Comparison of ENCODE assay signal across 19 cellular contexts in genomic region chr14:54974773-54975414, GRCh38.
"Had no signal": no experiment of that assay in that cellular context is flagged by ENCODE, and none has a peak within 500 bp of the region (broad histone marks: within the 10 kb centered on the region; RNA-seq: fewer than 3 reads in every experiment).

No MANE protein-coding gene starts in this region.

- H3K9me3 Mint-ChIP-seq: activated CD8-positive, alpha-beta T cell treated with anti-CD3 and anti-CD28 coated beads for 36 hours; activated T-cell treated with anti-CD3 and anti-CD28 coated beads, Interleukin-2, amount 50 U/mL, for 4 hours had no signal

- ATAC-seq: activated CD8-positive, alpha-beta T cell treated with anti-CD3 and anti-CD28 coated beads for 36 hours; activated T-cell treated with anti-CD3 and anti-CD28 coated beads, Interleukin-2, amount 50 U/mL, for 4 hours; SK-N-SH treated with all-trans-retinoic acid at 6 μM for 48 hours; stimulated activated naive CD8-positive, alpha-beta T cell treated with anti-CD3 and anti-CD28 coated beads, Interleukin-15, Interleukin-2, amounts not matched to agents 100 U/mL and 50 U/mL, for 24 hours had no signal

- H3K4me3 ChIP-seq: colonic mucosa, esophagus muscularis mucosa, lung, right atrium auricular region, smooth muscle cell, transverse colon had no signal

- H3K4me1 ChIP-seq: colonic mucosa, esophagus muscularis mucosa, right atrium auricular region, transverse colon had no signal

- H3K4me1 Mint-ChIP-seq: brain had no signal

- H3K4me3 Mint-ChIP-seq: activated CD8-positive, alpha-beta T cell treated with anti-CD3 and anti-CD28 coated beads for 36 hours; activated naive CD8-positive, alpha-beta T cell; activated T-cell treated with anti-CD3 and anti-CD28 coated beads, Interleukin-2, amount 50 U/mL, for 4 hours; brain had no signal

- DNase-seq: activated CD4-positive, alpha-beta T cell treated with anti-CD3 and anti-CD28 coated beads for 1 hour; activated CD8-positive, alpha-beta T cell treated with anti-CD3 and anti-CD28 coated beads for 36 hours; activated effector memory CD4-positive, alpha-beta T cell treated with anti-CD3 and anti-CD28 coated beads, Interleukin-2, amount 50 U/mL, for 16 hours; activated T-cell treated with anti-CD3 and anti-CD28 coated beads, Interleukin-2, amount 50 U/mL, for 4 hours; amniotic stem cell; central memory CD4-positive, alpha-beta T cell; colonic mucosa; hippocampal formation; stimulated activated CD4-positive, alpha-beta T cell treated with anti-CD3 and anti-CD28 coated beads, Interleukin-4, amount 100 ng/mL, for 4 hours; stimulated activated CD8-positive, alpha-beta memory T cell treated with anti-CD3 and anti-CD28 coated beads, Interleukin-4, amount 100 ng/mL, for 48 hours; stimulated activated naive CD8-positive, alpha-beta T cell treated with anti-CD3 and anti-CD28 coated beads, Interleukin-15, Interleukin-2, amounts not matched to agents 100 U/mL and 50 U/mL, for 24 hours; transverse colon had no signal

- H3K27ac Mint-ChIP-seq: activated CD8-positive, alpha-beta T cell treated with anti-CD3 and anti-CD28 coated beads for 36 hours; activated naive CD8-positive, alpha-beta T cell had no signal

- H3K27ac ChIP-seq: colonic mucosa, esophagus muscularis mucosa, right atrium auricular region, transverse colon had no signal

- H3K27me3 Mint-ChIP-seq: activated CD8-positive, alpha-beta T cell treated with anti-CD3 and anti-CD28 coated beads for 36 hours; activated naive CD8-positive, alpha-beta T cell; brain had no signal

- H3K27me3 ChIP-seq: colonic mucosa, esophagus muscularis mucosa, right atrium auricular region, transverse colon had no signal

- H3K9me3 ChIP-seq: colonic mucosa, esophagus muscularis mucosa, right atrium auricular region, transverse colon had no signal

- H3K36me3 ChIP-seq: colonic mucosa, esophagus muscularis mucosa, right atrium auricular region, transverse colon had no signal
